Comparison of ENCODE assay signal across 19 cellular contexts in the genomic region with DNA sequence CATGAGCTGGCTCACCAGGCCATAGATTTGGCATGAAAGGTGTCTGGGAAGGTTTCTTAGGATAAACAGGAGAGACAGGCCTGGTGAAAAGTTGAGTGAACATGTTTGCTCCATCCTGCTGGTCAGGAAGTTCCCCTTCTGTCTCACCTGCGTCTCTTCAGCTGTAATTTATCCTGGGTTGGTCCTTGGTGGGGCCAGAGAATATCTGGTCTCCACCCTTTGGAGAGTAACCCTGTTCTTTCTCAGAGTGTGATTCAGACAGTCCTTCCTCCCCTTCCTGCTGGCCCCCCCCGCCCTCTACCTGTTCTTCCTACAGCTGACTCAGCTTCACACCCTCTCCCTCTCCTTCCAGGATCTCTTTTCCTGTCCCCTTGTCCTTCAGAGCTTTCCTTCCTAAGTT. TPM values are rescaled to one million over a fixed set of nuclear protein-coding genes. Genes with fewer than 3 reads are reported as not detected.
DNase-seq lines count a peak whose midpoint lies in the region; ATAC-seq and TF ChIP-seq lines count a peak whose summit lies in the region.
"Had no signal": no experiment of that assay in that cellular context is flagged by ENCODE, and none has a peak within 500 bp of the region (broad histone marks: within the 10 kb centered on the region; RNA-seq: fewer than 3 reads in every experiment).

No MANE protein-coding gene starts in this region.

- peak overlapping the region; percentile 13 for H4K91ac ChIP-seq in trophoblast cell (ENCODE audit: low read depth, low read length)

- peaks cover 0 to 4% (median 0%) of the 10 kb centered on the region in 3 donors for H3K36me3 ChIP-seq in Peyer's patch
- no peaks in the 10 kb centered on the region for H3K36me3 ChIP-seq in trophoblast cell (ENCODE audit: control insufficient read depth in 1 of 2, insufficient read depth in 2 of 2, low read length in 2 of 2)
- H3K36me3 ChIP-seq: gastrocnemius medialis, ovary had no signal

- no peak overlapping the region for H3K14ac ChIP-seq in trophoblast cell (ENCODE audit: low read length)

- no peak overlapping the region for H3K18ac ChIP-seq in trophoblast cell (ENCODE audit: low read length)

- H3K9me3 ChIP-seq in Peyer's patch (no peaks in the 10 kb centered on the region), trophoblast cell (ENCODE audit: insufficient read depth, low read depth, low read length) (no peaks in the 10 kb centered on the region)
- H3K9me3 ChIP-seq: body of pancreas, gastrocnemius medialis, ovary had no signal

- DNase-seq in CD14-positive monocyte (ENCODE audit: low spot score) (no peak), Peyer's patch (peak in 2 of 3 donors; percentile 67 to 78), trophoblast cell (peak; percentile 66 to 76), SKM-1 treated with dmso at 0.1 percent for 144 hours (lab: John Stamatoyannopoulos, UW; ENCODE audit: unreplicated experiment) (no peak), GM20000 (ENCODE audit: low spot score) (no peak)
- DNase-seq in activated effector memory CD4-positive, alpha-beta T cell treated with anti-CD3 and anti-CD28 coated beads, Interleukin-2, amount 50 U/mL, for 16 hours, result no peak
- no peak for DNase-seq in effector CD8-positive, alpha-beta T cell (lab: John Stamatoyannopoulos, UW)
- DNase-seq: activated CD4-positive, CD25-positive, alpha-beta regulatory T cell; activated naive CD4-positive, alpha-beta T cell treated with anti-CD3 and anti-CD28 coated beads for 36 hours; body of pancreas; effector CD4-positive, alpha-beta T cell; gastrocnemius medialis; HFFc6; NCI-H1930; NCI-H748 treated with DMSO at 0.1 percent for 48 hours; ovary; T-helper 1 cell had no signal

- H2BK120ac ChIP-seq in trophoblast cell (ENCODE audit: insufficient read depth, low read length, poor library complexity), result peak overlapping the region; percentile 82

- H3K4me2 ChIP-seq in trophoblast cell (ENCODE audit: low read length), result peak overlapping the region; percentile 20

- peaks cover 0 to 39% (median 0%) of the 10 kb centered on the region in 4 donors for H3K4me1 ChIP-seq in Peyer's patch
- H3K4me1 ChIP-seq in trophoblast cell (ENCODE audit: control insufficient read depth in 1 of 2, insufficient read depth in 2 of 2, low read length in 2 of 2), result peaks cover 40 to 71% of the 10 kb centered on the region in 2 experiments

- H3K27ac ChIP-seq in Peyer's patch, result peak overlapping the region in 3 of 4 donors; percentile 30 to 77 (median 32)
- H3K27ac ChIP-seq in trophoblast cell (ENCODE audit: low read depth, low read length), result peak overlapping the region; percentile 90
- H3K27ac ChIP-seq: body of pancreas, ovary had no signal

- H3K4me1 Mint-ChIP-seq in CD14-positive monocyte, result peaks cover 63% of the 10 kb centered on the region

- H3K79me1 ChIP-seq in trophoblast cell (ENCODE audit: low read length), result peaks cover 51% of the 10 kb centered on the region

- intact Hi-C loops in CD14-positive monocyte (cut with micrococcal nuclease), result no loop called here

- H2AFZ ChIP-seq in trophoblast cell (ENCODE audit: insufficient read depth, low read length, poor library complexity), result no peak overlapping the region

- ATAC-seq in esophagus mucosa, result peak; percentile 84
- ATAC-seq: body of pancreas, gastrocnemius medialis had no signal

- H3K9me3 Mint-ChIP-seq in CD14-positive monocyte, result no peaks in the 10 kb centered on the region
- H3K9me3 Mint-ChIP-seq: HFFc6 had no signal

- H3K4ac ChIP-seq in trophoblast cell (ENCODE audit: low read depth, low read length), result peak overlapping the region; percentile 77

- H4K12ac ChIP-seq in trophoblast cell (ENCODE audit: low read depth, low read length), result no peak overlapping the region

- no peaks in the 10 kb centered on the region for H3K27me3 ChIP-seq in Peyer's patch
- H3K27me3 ChIP-seq in trophoblast cell (ENCODE audit: insufficient read depth, low read length), result no peaks in the 10 kb centered on the region
- H3K27me3 ChIP-seq: body of pancreas, gastrocnemius medialis, ovary had no signal

- WGBS in trophoblast cell (ENCODE audit: extremely low coverage, insufficient coverage, insufficient read length), result no CpG with 5 or more reads among the region's 2 CpGs

- H2AK5ac ChIP-seq in trophoblast cell (ENCODE audit: low read length), result no peak overlapping the region

- H3K4me3 ChIP-seq in Peyer's patch (no peak overlapping the region), trophoblast cell (ENCODE audit: low read depth, low read length) (no peak overlapping the region)
- H3K4me3 ChIP-seq: body of pancreas, gastrocnemius medialis, ovary had no signal

- peaks cover 20% of the 10 kb centered on the region for H3K79me2 ChIP-seq in trophoblast cell (ENCODE audit: control insufficient read depth, insufficient read depth, low read length, poor library complexity)

- TF ChIP-seq POLR2A in Peyer's patch (IDR thresholded peaks at IDR 0.05), result no peak

- H4K8ac ChIP-seq in trophoblast cell (ENCODE audit: low read depth, low read length), result peak overlapping the region; percentile 3

- H3K9ac ChIP-seq in trophoblast cell (ENCODE audit: low read length), result no peak overlapping the region

- peak overlapping the region; percentile 87 for H2BK5ac ChIP-seq in trophoblast cell (ENCODE audit: low read depth, low read length, poor library complexity)

- H3K23ac ChIP-seq in trophoblast cell (ENCODE audit: low read length), result no peak overlapping the region

- H3K4me3 Mint-ChIP-seq in CD14-positive monocyte, result no peak overlapping the region
- H3K4me3 Mint-ChIP-seq: activated naive CD4-positive, alpha-beta T cell treated with anti-CD3 and anti-CD28 coated beads for 36 hours; HFFc6 had no signal

- TF ChIP-seq CTCF in CD14-positive monocyte (IDR thresholded peaks at IDR 0.05), result no peak
- no peak for TF ChIP-seq CTCF in Peyer's patch (IDR thresholded peaks at IDR 0.05)
- no peak for TF ChIP-seq CTCF in GM20000 (IDR thresholded peaks at IDR 0.05; ENCODE audit: extremely low read depth, missing control alignments)

- peak overlapping the region in 4 of 7 donors; percentile 39 to 87 (median 76) for H3K27ac Mint-ChIP-seq in CD14-positive monocyte
- H3K27ac Mint-ChIP-seq: activated naive CD4-positive, alpha-beta T cell treated with anti-CD3 and anti-CD28 coated beads for 36 hours had no signal

- H3K27me3 Mint-ChIP-seq in CD14-positive monocyte (ENCODE audit: low read depth in 3 of 3), result peaks cover 0 to 6% (median 5%) of the 10 kb centered on the region in 3 donors

- H2BK12ac ChIP-seq in trophoblast cell (ENCODE audit: low read length), result no peak overlapping the region

- H3K36me3 Mint-ChIP-seq in CD14-positive monocyte, result peaks cover 53 to 57% of the 10 kb centered on the region in 2 donors

RNA-seq across cellular contexts. Expression of gene MINK1, which starts 17.1 kb away (rescaled TPM):
- 1 to 10 TPM; 3.2 to 7.2 TPM for polyA plus RNA-seq in CD14-positive monocyte
- 100 to 1,000 TPM; 111 to 278 (median 223) TPM for total RNA-seq in Peyer's patch
- 124 TPM for total RNA-seq in esophagus mucosa
- polyA plus RNA-seq in trophoblast cell (2013), result 54.5 and 55.2 TPM in 2 replicates

RNA-seq across cellular contexts. Expression of gene PLD2, which starts 43.3 kb away (rescaled TPM):
- polyA plus RNA-seq in CD14-positive monocyte, result 1 to 10 TPM; 3.5 to 4.0 TPM
- 10 to 100 TPM; 14.4 to 33.8 (median 26.6) TPM for total RNA-seq in Peyer's patch
- 117 TPM for total RNA-seq in esophagus mucosa
- polyA plus RNA-seq in trophoblast cell (2013), result 40.7 and 43.6 TPM in 2 replicates

RNA-seq across cellular contexts. Expression of gene C17orf107, which starts 49.1 kb away (rescaled TPM):
- polyA plus RNA-seq in CD14-positive monocyte, result 1 to 10 TPM; 1.9 to 4.2 TPM
- total RNA-seq in Peyer's patch (1 to 10 TPM in 2 of 4 donors, under 1 TPM in 2; 0.66 to 5.0 (median 1.5) TPM), esophagus mucosa (1.3 TPM)
- polyA plus RNA-seq in trophoblast cell (2013), result 0.47 and 0.49 TPM in 2 replicates

RNA-seq across cellular contexts. Expression of gene CHRNE, which starts 52.7 kb away (rescaled TPM):
- polyA plus RNA-seq in CD14-positive monocyte, result 1 to 10 TPM in 1 of 2 donors, under 1 TPM in 1; 0.54 to 2.1 TPM
- not detected for total RNA-seq in Peyer's patch
- total RNA-seq in esophagus mucosa, result 0.32 TPM
- polyA plus RNA-seq in trophoblast cell (2013), result 0.22 and 0.34 TPM in 2 replicates
- total RNA-seq: RPMI7951 had no signal

Comparison
In these comparisons a context has a peak if more than half of its experiments do, and no peak if none do; other contexts are left out.
1. DNase-seq: peak in Peyer's patch (2 of 3) and trophoblast cell (2 of 2); none in CD14-positive monocyte (single experiment), activated effector memory CD4-positive, alpha-beta T cell treated with anti-CD3 and anti-CD28 coated beads, Interleukin-2, amount 50 U/mL, for 16 hours (single experiment), effector CD8-positive, alpha-beta T cell (single experiment), SKM-1 treated with dmso at 0.1 percent for 144 hours (single experiment) and GM20000 (single experiment).